In genomic region chr5:1005362-1005851, GRCh38 we compare ENCODE assay signal across 9 cellular contexts. TPM values are rescaled to one million over a fixed set of nuclear protein-coding genes. Genes with fewer than 3 reads are reported as not detected.
DNase-seq lines count a peak whose midpoint lies in the region; ATAC-seq and TF ChIP-seq lines count a peak whose summit lies in the region.
"Had no signal": no experiment of that assay in that cellular context is flagged by ENCODE, and none has a peak within 500 bp of the region (broad histone marks: within the 10 kb centered on the region; RNA-seq: fewer than 3 reads in every experiment).

No MANE protein-coding gene starts in this region.

- peak overlapping the region; percentile 82 for H3K4me3 ChIP-seq in SK-N-MC
- H3K4me3 ChIP-seq in hepatocyte = peak overlapping the region; percentile 73

- H3K4me1 Mint-ChIP-seq in Calu3 (ENCODE audit: low read depth, unreplicated experiment) = peaks cover 20% of the 10 kb centered on the region

- CTCF ChIA-PET in Calu3 (lab: Charles Lee) = interaction anchor here (1.0 kb wide), 1 partner anchor 71 kb away, joined by 3 read pairs; no protein-coding TSS in a partner anchor

- no peak for ATAC-seq in sciatic nerve
- no peak for ATAC-seq in GM21526 (IDR thresholded peaks at IDR 0.05; ENCODE audit: low FRiP score, unreplicated experiment)

- peaks cover 20% of the 10 kb centered on the region for H3K36me3 Mint-ChIP-seq in Calu3 (ENCODE audit: insufficient read depth, unreplicated experiment)

- H3K4me1 ChIP-seq in hepatocyte (ENCODE audit: insufficient read depth) = peaks cover 14% of the 10 kb centered on the region

- no peaks in the 10 kb centered on the region for H3K79me2 ChIP-seq in hepatocyte

- peak overlapping the region; percentile 46 for H3K27ac Mint-ChIP-seq in Calu3 (ENCODE audit: unreplicated experiment)

- peak overlapping the region; percentile 79 for H3K9ac ChIP-seq in SK-N-MC (ENCODE audit: insufficient read length)

- H3K4me3 Mint-ChIP-seq in Calu3 (ENCODE audit: low read depth, unreplicated experiment) = no peak overlapping the region

- no peaks in the 10 kb centered on the region for H4K20me1 ChIP-seq in hepatocyte (ENCODE audit: insufficient read depth, poor library complexity, severe bottlenecking)

- H2AFZ ChIP-seq in hepatocyte = peak overlapping the region; percentile 67

- H3K9me3 ChIP-seq in SK-N-MC (ENCODE audit: low read depth, low read length) (no peaks in the 10 kb centered on the region), hepatocyte (ENCODE audit: low read depth) (no peaks in the 10 kb centered on the region)

- intact Hi-C loops in Calu3 (cut with micrococcal nuclease; ENCODE audit: unreplicated experiment) = loop anchor here (10.0 kb wide), 1 partner anchor 61 kb away; no protein-coding TSS in a partner anchor
- intact Hi-C loops in sciatic nerve (cut with DNase I) = no loop called here

- DNase-seq in Calu3 (no peak), SK-N-MC (ENCODE audit: low read depth, low spot score) (no peak), hepatocyte (ENCODE audit: low spot score) (no peak), sciatic nerve (ENCODE audit: low spot score) (peak; percentile 58), SIG-M5 treated with dmso at 0.1 percent for 504 hours (lab: John Stamatoyannopoulos, UW; ENCODE audit: unreplicated experiment) (no peak), kidney glomerular epithelial cell (lab: John Stamatoyannopoulos, UW) (no peak), hippocampal formation (lab: John Stamatoyannopoulos, UW) (no peak)
- DNase-seq: NCI-H1436 treated with DMSO at 0.1 percent for 48 hours had no signal

- no TSS peak for BruUV-seq in Calu3 (replicated peaks; lab: Mats Ljungman, UMichigan)

- peak overlapping the region; percentile 94 for H3K4me2 ChIP-seq in hepatocyte

- H3K9me3 Mint-ChIP-seq in Calu3 (ENCODE audit: low read depth, unreplicated experiment) = no peaks in the 10 kb centered on the region

- TF ChIP-seq CTCF in Calu3 (IDR thresholded peaks at IDR 0.05; ENCODE audit: unreplicated experiment) (no peak), hepatocyte (IDR thresholded peaks at IDR 0.05; ENCODE audit: poor library complexity) (no peak)

- peaks cover 23% of the 10 kb centered on the region for H3K27me3 ChIP-seq in hepatocyte

- WGBS in hepatocyte (ENCODE audit: low lambda C conversion rate, missing lambda C conversion rate) = 82% methylated on average over 28 of the region's 32 CpGs

- peaks cover 87% of the 10 kb centered on the region for H3K27me3 Mint-ChIP-seq in Calu3 (ENCODE audit: unreplicated experiment)

- H3K36me3 ChIP-seq in SK-N-MC (ENCODE audit: insufficient read depth, low read length) (no peaks in the 10 kb centered on the region), hepatocyte (replicated peaks; ENCODE audit: insufficient read depth, low read depth) (no peaks in the 10 kb centered on the region)

- H3K27ac ChIP-seq in SK-N-MC (no peak overlapping the region), hepatocyte (no peak overlapping the region)

- no peaks in the 10 kb centered on the region for H3K9me2 ChIP-seq in hepatocyte (replicated peaks; ENCODE audit: insufficient read depth)

RNA-seq across cellular contexts. Expression of gene NKD2, which starts 3.2 kb away (rescaled TPM):
- total RNA-seq in Calu3 (2022) = 0.47 and 0.93 TPM in 2 replicates
- 1.4 and 2.0 TPM in 2 replicates for total RNA-seq in hepatocyte
- polyA plus RNA-seq in hepatocyte = 9.1 and 10.1 TPM in 2 replicates
- 0.89 TPM for total RNA-seq in sciatic nerve
